ENCODE assay signal across 11 cellular contexts in genomic region chr7:2030475-2031456, GRCh38.
DNase-seq lines count a peak whose midpoint lies in the region; ATAC-seq and TF ChIP-seq lines count a peak whose summit lies in the region.
"Had no signal": no experiment of that assay in that cellular context is flagged by ENCODE, and none has a peak within 500 bp of the region (broad histone marks: within the 10 kb centered on the region; RNA-seq: fewer than 3 reads in every experiment).

No MANE protein-coding gene starts in this region.

- WGBS in heart left ventricle, 4 donors: 86 to 90% (median 87%) methylated on average over 32 of the region's 32 CpGs

- no peak for TF ChIP-seq POLR2A in heart left ventricle (IDR thresholded peaks at IDR 0.05)

- peaks cover 0 to 16% (median 0%) of the 10 kb centered on the region in 12 donors for H3K4me1 ChIP-seq in heart left ventricle
- H3K4me1 ChIP-seq: tibial artery had no signal

- H3K36me3 ChIP-seq in heart left ventricle: no peaks in the 10 kb centered on the region
- H3K36me3 ChIP-seq: neutrophil had no signal

- H3K27me3 ChIP-seq in heart left ventricle: no peaks in the 10 kb centered on the region
- H3K27me3 ChIP-seq: neutrophil, tibial artery had no signal

- peaks cover 26% of the 10 kb centered on the region for H3K4me1 Mint-ChIP-seq in activated T-cell treated with anti-CD3 and anti-CD28 coated beads, Interleukin-2, amount 50 U/mL, for 4 hours (ENCODE audit: low read depth)
- H3K4me1 Mint-ChIP-seq in activated T-cell treated with anti-CD3 and anti-CD28 coated beads, Interleukin-2, amount 50 U/mL, for 24 hours (ENCODE audit: low read depth): peaks cover 19% of the 10 kb centered on the region
- peaks cover 11% of the 10 kb centered on the region for H3K4me1 Mint-ChIP-seq in T-helper 1 cell treated with Interleukin-12 subunit alpha and Interleukin-12 subunit beta and Interleukin-4 antibody, amounts not matched to agents 30 μg/mL and 1 μg/mL, for 36 hours (ENCODE audit: low read depth)

- no peaks in the 10 kb centered on the region for H3K27me3 Mint-ChIP-seq in activated T-cell treated with anti-CD3 and anti-CD28 coated beads, Interleukin-2, amount 50 U/mL, for 4 hours (ENCODE audit: low read depth)
- no peaks in the 10 kb centered on the region for H3K27me3 Mint-ChIP-seq in activated T-cell treated with anti-CD3 and anti-CD28 coated beads, Interleukin-2, amount 50 U/mL, for 24 hours
- H3K27me3 Mint-ChIP-seq in T-helper 1 cell treated with Interleukin-12 subunit alpha and Interleukin-12 subunit beta and Interleukin-4 antibody, amounts not matched to agents 30 μg/mL and 1 μg/mL, for 36 hours (ENCODE audit: low read depth): no peaks in the 10 kb centered on the region

- H3K36me3 Mint-ChIP-seq in activated T-cell treated with anti-CD3 and anti-CD28 coated beads, Interleukin-2, amount 50 U/mL, for 4 hours (ENCODE audit: insufficient read depth): peaks cover 21% of the 10 kb centered on the region
- peaks cover 41% of the 10 kb centered on the region for H3K36me3 Mint-ChIP-seq in activated T-cell treated with anti-CD3 and anti-CD28 coated beads, Interleukin-2, amount 50 U/mL, for 24 hours (ENCODE audit: low read depth)
- peaks cover 22% of the 10 kb centered on the region for H3K36me3 Mint-ChIP-seq in T-helper 1 cell treated with Interleukin-12 subunit alpha and Interleukin-12 subunit beta and Interleukin-4 antibody, amounts not matched to agents 30 μg/mL and 1 μg/mL, for 36 hours (ENCODE audit: low read depth)

- H3K27ac Mint-ChIP-seq in activated T-cell treated with anti-CD3 and anti-CD28 coated beads, Interleukin-2, amount 50 U/mL, for 24 hours: no peak overlapping the region
- peak overlapping the region; percentile 24 for H3K27ac Mint-ChIP-seq in T-helper 1 cell treated with Interleukin-12 subunit alpha and Interleukin-12 subunit beta and Interleukin-4 antibody, amounts not matched to agents 30 μg/mL and 1 μg/mL, for 36 hours

- TF ChIP-seq CTCF in heart left ventricle (IDR thresholded peaks at IDR 0.05): no peak

- intact Hi-C loops in heart left ventricle (cut with DNase I): no loop called here

- peak overlapping the region; percentile 6 for H3K4me3 Mint-ChIP-seq in activated T-cell treated with anti-CD3 and anti-CD28 coated beads, Interleukin-2, amount 50 U/mL, for 4 hours
- no peak overlapping the region for H3K4me3 Mint-ChIP-seq in activated T-cell treated with anti-CD3 and anti-CD28 coated beads, Interleukin-2, amount 50 U/mL, for 24 hours
- no peak overlapping the region for H3K4me3 Mint-ChIP-seq in T-helper 1 cell treated with Interleukin-12 subunit alpha and Interleukin-12 subunit beta and Interleukin-4 antibody, amounts not matched to agents 30 μg/mL and 1 μg/mL, for 36 hours

- H3K9me3 Mint-ChIP-seq in activated T-cell treated with anti-CD3 and anti-CD28 coated beads, Interleukin-2, amount 50 U/mL, for 4 hours: peaks cover 32% of the 10 kb centered on the region
- H3K9me3 Mint-ChIP-seq in activated T-cell treated with anti-CD3 and anti-CD28 coated beads, Interleukin-2, amount 50 U/mL, for 24 hours: peaks cover 20% of the 10 kb centered on the region
- H3K9me3 Mint-ChIP-seq in T-helper 1 cell treated with Interleukin-12 subunit alpha and Interleukin-12 subunit beta and Interleukin-4 antibody, amounts not matched to agents 30 μg/mL and 1 μg/mL, for 36 hours: peaks cover 34% of the 10 kb centered on the region

- no peak overlapping the region for H3K4me3 ChIP-seq in heart left ventricle
- H3K4me3 ChIP-seq: tibial artery had no signal

- peak; percentile 59 to 65 for ATAC-seq in activated T-cell treated with anti-CD3 and anti-CD28 coated beads, Interleukin-2, amount 50 U/mL, for 4 hours
- ATAC-seq in heart left ventricle (no peak), HG03354 (IDR thresholded peaks at IDR 0.05; ENCODE audit: poor library complexity, severe bottlenecking, unreplicated experiment) (no peak)

- no peak overlapping the region for H3K27ac ChIP-seq in heart left ventricle
- H3K27ac ChIP-seq: neutrophil, tibial artery had no signal

- peaks cover 0 to 32% (median 6%) of the 10 kb centered on the region in 12 donors for H3K9me3 ChIP-seq in heart left ventricle

- no peak for DNase-seq in activated T-cell treated with anti-CD3 and anti-CD28 coated beads, Interleukin-2, amount 50 U/mL, for 4 hours
- DNase-seq in activated T-cell treated with anti-CD3 and anti-CD28 coated beads, Interleukin-2, amount 50 U/mL, for 24 hours: no peak
- DNase-seq in heart left ventricle (peak in 3 of 5 donors; percentile 18 to 54 (median 22)), GM03348 (ENCODE audit: low spot score) (no peak), NCI-H510A treated with DMSO at 0.1 percent for 48 hours (lab: John Stamatoyannopoulos, UW) (no peak)
- peak; percentile 41 for DNase-seq in stimulated activated CD8-positive, alpha-beta memory T cell treated with anti-CD3 and anti-CD28 coated beads, Interleukin-4, amount 100 ng/mL, for 48 hours
- DNase-seq: NCI-H748 treated with DMSO at 0.1 percent for 48 hours had no signal

Comparison
In these comparisons a context has a peak if more than half of its experiments do, and no peak if none do; other contexts are left out.
1. ATAC-seq: peak in activated T-cell treated with anti-CD3 and anti-CD28 coated beads, Interleukin-2, amount 50 U/mL, for 4 hours (2 of 2); none in heart left ventricle (0 of 4) and HG03354 (single experiment).
2. DNase-seq: peak in heart left ventricle (3 of 5) and stimulated activated CD8-positive, alpha-beta memory T cell treated with anti-CD3 and anti-CD28 coated beads, Interleukin-4, amount 100 ng/mL, for 48 hours (single experiment); none in activated T-cell treated with anti-CD3 and anti-CD28 coated beads, Interleukin-2, amount 50 U/mL, for 4 hours (single experiment), activated T-cell treated with anti-CD3 and anti-CD28 coated beads, Interleukin-2, amount 50 U/mL, for 24 hours (single experiment), GM03348 (single experiment) and NCI-H510A treated with DMSO at 0.1 percent for 48 hours (single experiment).